ENCODE assay signal across 19 cellular contexts in genomic region chr17:76581515-76581914, GRCh38. TPM values are rescaled to one million over a fixed set of nuclear protein-coding genes. Genes with fewer than 3 reads are reported as not detected.
"Had no signal": no experiment of that assay in that cellular context is flagged by ENCODE, and none has a peak within 500 bp of the region (broad histone marks: within the 10 kb centered on the region; RNA-seq: fewer than 3 reads in every experiment).

No MANE protein-coding gene starts in this region.

- H3K4me3 ChIP-seq: ascending aorta, hepatocyte, mucosa of descending colon, right lobe of liver, spleen had no signal

- H3K9me3 ChIP-seq: ascending aorta, mucosa of descending colon, right lobe of liver, spleen had no signal

- H3K27ac ChIP-seq: ascending aorta, hepatocyte, right lobe of liver, spleen had no signal

- DNase-seq: activated CD4-positive, alpha-beta T cell treated with anti-CD3 and anti-CD28 coated beads, Interleukin-2, amount 50 U/mL, for 1 hour; activated naive CD4-positive, alpha-beta T cell treated with anti-CD3 and anti-CD28 coated beads for 36 hours; activated naive CD8-positive, alpha-beta T cell treated with anti-CD3 and anti-CD28 coated beads, Interleukin-2, amount 50 U/mL, for 24 hours; dermis blood vessel endothelial cell; effector memory CD8-positive, alpha-beta T cell; islet precursor cell; mucosa of descending colon; naive thymus-derived CD4-positive, alpha-beta T cell; nucleus accumbens; right lobe of liver; spleen had no signal

- H3K27ac Mint-ChIP-seq: activated naive CD4-positive, alpha-beta T cell treated with anti-CD3 and anti-CD28 coated beads for 36 hours; activated naive CD8-positive, alpha-beta T cell treated with anti-CD3 and anti-CD28 coated beads, Interleukin-2, amount 50 U/mL, for 24 hours; naive thymus-derived CD4-positive, alpha-beta T cell; progenitor cell of endocrine pancreas; stimulated activated naive CD8-positive, alpha-beta T cell treated with anti-CD3 and anti-CD28 coated beads, Interleukin-15, Interleukin-2, amounts not matched to agents 100 ng/mL and 50 ng/mL, for 24 hours had no signal

- H3K4me2 ChIP-seq: hepatocyte had no signal

- H3K36me3 Mint-ChIP-seq: naive thymus-derived CD4-positive, alpha-beta T cell had no signal

- H3K79me2 ChIP-seq: hepatocyte had no signal

- H2AFZ ChIP-seq: hepatocyte had no signal

- H3K27me3 ChIP-seq: ascending aorta, right lobe of liver had no signal

- H3K36me3 ChIP-seq: ascending aorta, right lobe of liver, spleen had no signal

- ATAC-seq: activated CD4-positive, CD25-positive, alpha-beta regulatory T cell treated with anti-CD3 and anti-CD28 coated beads, Interleukin-2, amount 50 U/mL, for 24 hours; activated naive CD8-positive, alpha-beta T cell treated with anti-CD3 and anti-CD28 coated beads, Interleukin-2, amount 50 U/mL, for 24 hours; effector memory CD8-positive, alpha-beta T cell; left lobe of liver; mucosa of descending colon; naive thymus-derived CD4-positive, alpha-beta T cell; right lobe of liver had no signal

- H3K9me3 Mint-ChIP-seq: activated naive CD4-positive, alpha-beta T cell treated with anti-CD3 and anti-CD28 coated beads for 36 hours; activated naive CD8-positive, alpha-beta T cell treated with anti-CD3 and anti-CD28 coated beads, Interleukin-2, amount 50 U/mL, for 24 hours; effector memory CD8-positive, alpha-beta T cell; naive thymus-derived CD4-positive, alpha-beta T cell; stimulated activated naive CD8-positive, alpha-beta T cell treated with anti-CD3 and anti-CD28 coated beads, Interleukin-15, Interleukin-2, amounts not matched to agents 100 ng/mL and 50 ng/mL, for 24 hours had no signal

- H3K4me3 Mint-ChIP-seq: activated naive CD4-positive, alpha-beta T cell treated with anti-CD3 and anti-CD28 coated beads for 36 hours; activated naive CD8-positive, alpha-beta T cell treated with anti-CD3 and anti-CD28 coated beads, Interleukin-2, amount 50 U/mL, for 24 hours; effector memory CD8-positive, alpha-beta T cell; naive thymus-derived CD4-positive, alpha-beta T cell; stimulated activated naive CD8-positive, alpha-beta T cell treated with anti-CD3 and anti-CD28 coated beads, Interleukin-15, Interleukin-2, amounts not matched to agents 100 ng/mL and 50 ng/mL, for 24 hours had no signal

RNA-seq across cellular contexts. Expression of gene ST6GALNAC2, which starts 4.1 kb away (rescaled TPM):
- total RNA-seq: activated CD8-positive, alpha-beta memory T cell treated with anti-CD3 and anti-CD28 coated beads for 36 hours; activated naive CD4-positive, alpha-beta T cell treated with anti-CD3 and anti-CD28 coated beads for 36 hours; temporal lobe had no signal
- polyA plus RNA-seq: naive thymus-derived CD4-positive, alpha-beta T cell had no signal

RNA-seq across cellular contexts. Expression of gene PRCD, which starts 41.7 kb away (rescaled TPM):
- total RNA-seq: activated naive CD4-positive, alpha-beta T cell treated with anti-CD3 and anti-CD28 coated beads for 36 hours; naive thymus-derived CD4-positive, alpha-beta T cell had no signal

RNA-seq across cellular contexts. Expression of gene CYGB, which starts 44.0 kb away (rescaled TPM):
- total RNA-seq: activated CD8-positive, alpha-beta memory T cell treated with anti-CD3 and anti-CD28 coated beads for 36 hours; activated naive CD4-positive, alpha-beta T cell treated with anti-CD3 and anti-CD28 coated beads for 36 hours; naive thymus-derived CD4-positive, alpha-beta T cell had no signal
